25 cellular contexts compared by ENCODE assay signal in the genomic region with DNA sequence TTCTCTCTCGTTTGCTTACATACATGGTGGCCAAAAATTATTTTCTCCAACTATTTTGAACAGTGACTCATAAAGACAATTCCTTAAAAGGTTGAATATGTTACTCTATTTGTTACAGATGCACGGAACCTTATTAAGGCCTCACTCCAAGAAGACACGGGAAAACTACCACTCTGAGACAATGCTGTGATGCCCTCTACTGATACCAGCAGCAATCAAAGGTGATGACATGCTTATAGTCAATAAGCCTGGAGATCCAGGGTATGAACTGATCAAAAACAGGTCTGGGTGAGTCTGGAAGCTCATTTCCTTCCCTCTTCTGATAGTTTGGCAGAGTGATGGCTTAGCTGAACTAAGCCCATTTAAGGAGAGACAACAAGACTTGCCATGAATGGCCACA.
DNase-seq lines count a peak whose midpoint lies in the region; ATAC-seq and TF ChIP-seq lines count a peak whose summit lies in the region.
"Had no signal": no experiment of that assay in that cellular context is flagged by ENCODE, and none has a peak within 500 bp of the region (broad histone marks: within the 10 kb centered on the region; RNA-seq: fewer than 3 reads in every experiment).

No MANE protein-coding gene starts in this region.

- H3K4me1 Mint-ChIP-seq in effector memory CD8-positive, alpha-beta T cell (ENCODE audit: low read depth in 2 of 2): no peaks in the 10 kb centered on the region
- H3K4me1 Mint-ChIP-seq: activated CD4-positive, alpha-beta T cell treated with anti-CD3 and anti-CD28 coated beads for 36 hours; memory B cell; naive thymus-derived CD4-positive, alpha-beta T cell; T-cell had no signal

- H3K27me3 Mint-ChIP-seq in effector memory CD8-positive, alpha-beta T cell: no peaks in the 10 kb centered on the region
- H3K27me3 Mint-ChIP-seq: activated CD4-positive, alpha-beta T cell treated with anti-CD3 and anti-CD28 coated beads for 36 hours; memory B cell; naive thymus-derived CD4-positive, alpha-beta T cell; T-cell had no signal

- H3K4me3 ChIP-seq in RWPE2 (ENCODE audit: severe bottlenecking): no peak overlapping the region
- H3K4me3 ChIP-seq: gastrocnemius medialis, MG63, spleen, stomach, tibial nerve had no signal

- H3K4me3 Mint-ChIP-seq in effector memory CD8-positive, alpha-beta T cell: no peak overlapping the region
- H3K4me3 Mint-ChIP-seq: activated CD4-positive, alpha-beta T cell treated with anti-CD3 and anti-CD28 coated beads for 36 hours; activated T-helper 1 cell treated with anti-CD3 and anti-CD28 coated beads, Interleukin-12 subunit alpha, Interleukin-12 subunit beta, Interleukin-2, Interleukin-4 antibody, amounts not matched to agents 30 ng/mL and 10 ng/mL and 1 ng/mL, durations not matched to agents 14 hours and 24 hours and 36 hours; CD8-positive, alpha-beta T cell; memory B cell; naive thymus-derived CD4-positive, alpha-beta T cell; T-cell had no signal

- H3K36me3 ChIP-seq in RWPE2 (ENCODE audit: low read depth): no peaks in the 10 kb centered on the region
- H3K36me3 ChIP-seq: gastrocnemius medialis, MG63, spleen, stomach, tibial nerve had no signal

- H3K36me3 Mint-ChIP-seq in effector memory CD8-positive, alpha-beta T cell (ENCODE audit: insufficient read depth): no peaks in the 10 kb centered on the region
- H3K36me3 Mint-ChIP-seq: CD8-positive, alpha-beta T cell; memory B cell; naive thymus-derived CD4-positive, alpha-beta T cell; T-cell had no signal

- no peaks in the 10 kb centered on the region for H3K9me3 ChIP-seq in RWPE2 (ENCODE audit: severe bottlenecking)
- H3K9me3 ChIP-seq: gastrocnemius medialis, MG63, spleen, stomach, tibial nerve had no signal

- DNase-seq in HCEC 1CT (peak; percentile 11), RWPE2 (ENCODE audit: low spot score) (no peak), foreskin keratinocyte (peak in 1 of 2 donors; percentile 5)
- no peak for DNase-seq in effector memory CD8-positive, alpha-beta T cell
- DNase-seq in stimulated activated naive CD4-positive, alpha-beta T cell treated with Interleukin-2 at 50 U/mL for 16 hours (lab: John Stamatoyannopoulos, UW): no peak
- DNase-seq: activated CD4-positive, alpha-beta T cell treated with anti-CD3 and anti-CD28 coated beads for 36 hours; CD8-positive, alpha-beta T cell; gastrocnemius medialis; MG63; naive thymus-derived CD4-positive, alpha-beta T cell; NCI-H1436; OCI-M1; retina; spleen; stimulated activated CD4-positive, alpha-beta T cell treated with anti-CD3 and anti-CD28 coated beads, Interleukin-4, amount 100 ng/mL, for 4 hours; stomach; T-cell had no signal

- no peak overlapping the region for H3K27ac Mint-ChIP-seq in effector memory CD8-positive, alpha-beta T cell
- H3K27ac Mint-ChIP-seq: activated CD4-positive, alpha-beta T cell treated with anti-CD3 and anti-CD28 coated beads for 36 hours; activated naive CD4-positive, alpha-beta T cell treated with anti-CD3 and anti-CD28 coated beads, Interleukin-2, amount 50 U/mL, for 72 hours; activated T-helper 1 cell treated with anti-CD3 and anti-CD28 coated beads, Interleukin-12 subunit alpha, Interleukin-12 subunit beta, Interleukin-2, Interleukin-4 antibody, amounts not matched to agents 30 ng/mL and 10 ng/mL and 1 ng/mL, durations not matched to agents 14 hours and 24 hours and 36 hours; CD8-positive, alpha-beta T cell; memory B cell; naive thymus-derived CD4-positive, alpha-beta T cell; T-cell had no signal

- ATAC-seq in RWPE2 (ENCODE audit: low read depth): no peak
- ATAC-seq in foreskin keratinocyte: no peak
- ATAC-seq in effector memory CD8-positive, alpha-beta T cell (replicated peaks): no peak
- ATAC-seq in HG03354 (IDR thresholded peaks at IDR 0.05; ENCODE audit: poor library complexity, severe bottlenecking, unreplicated experiment): no peak
- no peak for ATAC-seq in HG02588 (IDR thresholded peaks at IDR 0.05; ENCODE audit: unreplicated experiment)
- ATAC-seq: activated CD4-positive, alpha-beta T cell treated with anti-CD3 and anti-CD28 coated beads for 36 hours; activated naive CD4-positive, alpha-beta T cell treated with anti-CD3 and anti-CD28 coated beads, Interleukin-2, amount 50 U/mL, for 72 hours; CD8-positive, alpha-beta T cell; gastrocnemius medialis; naive thymus-derived CD4-positive, alpha-beta T cell; T-cell had no signal

- peaks cover 4 to 10% of the 10 kb centered on the region in 2 donors for H3K9me3 Mint-ChIP-seq in effector memory CD8-positive, alpha-beta T cell

- H3K27me3 ChIP-seq in RWPE2 (ENCODE audit: insufficient read depth, poor library complexity, severe bottlenecking): peaks cover 6% of the 10 kb centered on the region
- H3K27me3 ChIP-seq in foreskin keratinocyte: no peaks in the 10 kb centered on the region
- H3K27me3 ChIP-seq: gastrocnemius medialis, MG63, spleen, stomach, tibial nerve had no signal

- TF ChIP-seq CTCF in C4-2B (conservative IDR thresholded peaks at IDR 0.05) (peak; percentile 16), RWPE2 (IDR thresholded peaks at IDR 0.05; ENCODE audit: poor library complexity, severe bottlenecking) (peak; percentile 10), foreskin keratinocyte (conservative IDR thresholded peaks at IDR 0.05) (peak; percentile 40)

- H3K27ac ChIP-seq in C4-2B (no peak overlapping the region), RWPE2 (ENCODE audit: poor library complexity, severe bottlenecking) (no peak overlapping the region), foreskin keratinocyte (no peak overlapping the region)
- H3K27ac ChIP-seq: gastrocnemius medialis, HL-60, spleen, stomach, tibial nerve had no signal

- H3K4me1 ChIP-seq in RWPE2 (ENCODE audit: insufficient read depth, poor library complexity, severe bottlenecking) (no peaks in the 10 kb centered on the region), foreskin keratinocyte (no peaks in the 10 kb centered on the region)
- H3K4me1 ChIP-seq: gastrocnemius medialis, spleen, stomach, tibial nerve had no signal
